14 cellular contexts compared by ENCODE assay signal in genomic region chr9:124390812-124391658, GRCh38. TPM values are rescaled to one million over a fixed set of nuclear protein-coding genes. Genes with fewer than 3 reads are reported as not detected.
A peak's percentile ranks its signal among the peaks of the same experiment; 100 is the strongest.
DNase-seq lines count a peak whose midpoint lies in the region; ATAC-seq, FAIRE-seq and TF ChIP-seq lines count a peak whose summit lies in the region.
"Had no signal": no experiment of that assay in that cellular context is flagged by ENCODE, and none has a peak within 500 bp of the region (broad histone marks: within the 10 kb centered on the region; RNA-seq: fewer than 3 reads in every experiment).

No MANE protein-coding gene starts in this region.

- peak; percentile 17 to 74; a peak in 3 of 6 replicates for ATAC-seq in A549
- peak; percentile 61 for ATAC-seq in Panc1
- no peak for ATAC-seq in GM18505 (IDR thresholded peaks at IDR 0.05; ENCODE audit: unreplicated experiment)
- no peak for ATAC-seq in HG02571 (IDR thresholded peaks at IDR 0.05; ENCODE audit: unreplicated experiment)
- ATAC-seq in heart right ventricle = no peak
- ATAC-seq: GM12878, left cardiac atrium had no signal

- CTCF ChIA-PET in A549 (lab: Yijun Ruan, JAX) (interaction anchor here (0.6 to 32.7 kb wide), 6 partner anchors 14 to 574 kb away, joined by 3 to 429 read pairs (median 4); partner anchors contain the start of gene PSMB7), Panc1 (lab: Charles Lee) (no interaction called here)

- H3K9ac ChIP-seq in kidney (ENCODE audit: low read length in 2 of 2) = no peak overlapping the region

- H3K27ac ChIP-seq in A549 (peak overlapping the region; percentile 68 to 72; a peak in 5 of 6 replicates), Panc1 (ENCODE audit: low read length) (peak overlapping the region; percentile 97), kidney (ENCODE audit: low read depth in 2 of 2, low read length in 2 of 2) (no peak overlapping the region), heart right ventricle (no peak overlapping the region)

- in situ Hi-C loops in Panc1 (cut with HindIII; ENCODE audit: low pct_unique_long_range_greater_than_20kb, low sequenced_read_pairs) = no loop called here

- TF ChIP-seq RAD21 in A549 (conservative IDR thresholded peaks at IDR 0.05 in 1 of 2, IDR thresholded peaks at IDR 0.05 in 1 of 2) = no peak

- TF ChIP-seq EP300 in A549 (IDR thresholded peaks at IDR 0.05) = no peak

- H3K4me2 ChIP-seq in A549 = peak overlapping the region; percentile 64

- H3K4me3 ChIP-seq in A549 (no peak overlapping the region), Panc1 (ENCODE audit: low read depth in 2 of 2, low read length in 2 of 2) (peak overlapping the region in 1 of 2 experiments; percentile 23; a peak in 2 of 4 replicates), foreskin fibroblast (ENCODE audit: low read depth in 1 of 2, low read length in 2 of 2) (peak overlapping the region; percentile 5 to 17), kidney (ENCODE audit: low read length in 2 of 2) (no peak overlapping the region), heart right ventricle (no peak overlapping the region)
- H3K4me3 ChIP-seq: GM12878 had no signal

- POLR2A ChIA-PET in A549 (lab: Yijun Ruan, JAX) = interaction anchor here (1.2 kb wide), 1 partner anchor 11 kb away, joined by 3 read pairs; no protein-coding TSS in a partner anchor
- POLR2A ChIA-PET in Panc1 (lab: Charles Lee) = no interaction called here

- peak; percentile 13 for FAIRE-seq in A549 (lab: Jason Lieb, UNC)
- no peak for FAIRE-seq in kidney (lab: Jason Lieb, UNC)
- FAIRE-seq: GM12878 had no signal

- peak; percentile 71 to 82 for DNase-seq in A549 (ENCODE audit: low read depth in 1 of 2, low spot score in 1 of 2)
- peak; percentile 62 for DNase-seq in GM03348 (ENCODE audit: low spot score)
- DNase-seq in Panc1 (ENCODE audit: low read depth, low spot score) = peak; percentile 73
- peak in 1 of 2 donors; percentile 64 for DNase-seq in foreskin fibroblast
- DNase-seq in kidney = no peak
- DNase-seq in heart right ventricle = no peak
- DNase-seq: amniotic stem cell; CD4-positive, alpha-beta T cell; left cardiac atrium; NCI-H146 had no signal

- no TSS peak for BruUV-seq in Panc1 (replicated peaks; lab: Mats Ljungman, UMichigan)

- H3K27me3 ChIP-seq in Panc1 (ENCODE audit: control insufficient read depth, insufficient read depth, low read length) = no peaks in the 10 kb centered on the region
- H3K27me3 ChIP-seq in heart right ventricle = no peaks in the 10 kb centered on the region

- TF ChIP-seq POLR2A in A549 (IDR thresholded peaks at IDR 0.05; ENCODE audit: low read length) (no peak), GM18505 (IDR thresholded peaks at IDR 0.05; ENCODE audit: borderline replicate concordance, extremely low read depth, insufficient read depth, insufficient read length) (no peak)

- intact Hi-C loops in Panc1 (cut with micrococcal nuclease; ENCODE audit: unreplicated experiment) = no loop called here
- intact Hi-C loops in kidney (cut with DNase I) = no loop called here
- intact Hi-C loops in heart right ventricle (cut with DNase I) = loop anchor here in 3 of 10 donors (10.0 kb wide), 1 partner anchor 266 kb away; no protein-coding TSS in a partner anchor

- TF ChIP-seq CTCF in A549 (IDR thresholded peaks at IDR 0.05) (no peak), Panc1 (IDR thresholded peaks at IDR 0.05) (no peak), foreskin fibroblast (IDR thresholded peaks at IDR 0.05; ENCODE audit: low read depth, low read length) (no peak), kidney (IDR thresholded peaks at IDR 0.05; ENCODE audit: borderline replicate concordance, extremely low read depth, insufficient read depth) (no peak), heart right ventricle (IDR thresholded peaks at IDR 0.05) (no peak)

- H3K4me1 ChIP-seq in A549 (peaks cover 88% of the 10 kb centered on the region), Panc1 (ENCODE audit: control insufficient read depth, insufficient read depth, low read length) (peaks cover 90% of the 10 kb centered on the region), kidney (ENCODE audit: control insufficient read depth in 1 of 2, insufficient read depth in 1 of 2, low read depth in 1 of 2, low read length in 2 of 2) (peaks cover 24 to 37% of the 10 kb centered on the region in 2 donors), heart right ventricle (peaks cover 3 to 89% (median 59%) of the 10 kb centered on the region in 9 donors)

- H3K9me3 ChIP-seq in A549 (no peaks in the 10 kb centered on the region), Panc1 (ENCODE audit: control insufficient read depth, insufficient read depth, low read depth, low read length) (no peaks in the 10 kb centered on the region), kidney (ENCODE audit: control insufficient read depth in 1 of 2, low read length in 2 of 2) (no peaks in the 10 kb centered on the region), heart right ventricle (no peaks in the 10 kb centered on the region)

- 8% methylated on average over 9 of the region's 9 CpGs for WGBS in A549 (ENCODE audit: missing lambda C conversion rate)
- 58 to 61% methylated on average over 9 of the region's 9 CpGs for WGBS in heart right ventricle, 2 donors

- H3K36me3 ChIP-seq in Panc1 (ENCODE audit: control insufficient read depth, insufficient read depth, low read length) (no peaks in the 10 kb centered on the region), kidney (ENCODE audit: control insufficient read depth in 1 of 2, insufficient read depth in 2 of 2, low read length in 2 of 2) (no peaks in the 10 kb centered on the region), heart right ventricle (peaks cover 0 to 37% (median 0%) of the 10 kb centered on the region in 9 donors)

TF ChIP-seq in A549, 52 proteins besides CTCF, POLR2A, EP300 and RAD21:
- TF ChIP-seq SREBF2 (IDR thresholded peaks at IDR 0.05) = no peak
- no peak for TF ChIP-seq FOSL2 (IDR thresholded peaks at IDR 0.05)
- peak; percentile 74 for TF ChIP-seq FOSL2 (CRISPR knock-in tag; IDR thresholded peaks at IDR 0.05)
- TF ChIP-seq HOXB5 (CRISPR knock-in tag; IDR thresholded peaks at IDR 0.05) = peak; percentile 94; the same call in 1 of the 2 replicates
- peak; percentile 87 for TF ChIP-seq GATA3 (IDR thresholded peaks at IDR 0.05; ENCODE audit: borderline replicate concordance)
- 0 out of 2 replicates have a peak, but pooled peaks have one; percentile 31 for TF ChIP-seq JUNB (IDR thresholded peaks at IDR 0.05)
- TF ChIP-seq CEBPB (IDR thresholded peaks at IDR 0.05) = peak in 1 of 2 experiments; percentile 59; a peak in 1 of 4 replicates
- no peak for TF ChIP-seq MYC (IDR thresholded peaks at IDR 0.05; ENCODE audit: borderline replicate concordance, low read length)
- peak; percentile 78 for TF ChIP-seq MAX (IDR thresholded peaks at IDR 0.05)
- TF ChIP-seq PBX3 (IDR thresholded peaks at IDR 0.05) = peak; percentile 78

RNA-seq across cellular contexts. Expression of gene PSMB7, which starts 24.2 kb away (rescaled TPM):
- 418 and 429 TPM in 2 replicates for polyA plus RNA-seq in A549 (2011; rRNA removed)
- polyA plus RNA-seq in A549 (2012; cell fraction: cytosol; rRNA removed) = 371 and 377 TPM in 2 replicates
- polyA plus RNA-seq in A549 (2012; cell fraction: nucleus; rRNA removed) = 156 and 229 TPM in 2 replicates
- 312 to 345 TPM (median 332 TPM) in 3 replicates for polyA plus RNA-seq in A549 (2017; fragmentation: RNase III; extraction: RNeasy Plus Mini Kit Qiagen cat#74134 plus additional on column Dnase treatment)
- polyA minus RNA-seq in A549 (2011; rRNA and poly(A)+ RNA removed) = 209 and 238 TPM in 2 replicates
- 167 TPM for total RNA-seq in Panc1 (2021; ENCODE audit: unreplicated experiment)
- 181 TPM for polyA plus RNA-seq in Panc1 (2012; ENCODE audit: insufficient read length)
- 105 TPM for total RNA-seq in kidney
- polyA plus RNA-seq in kidney (ENCODE audit: insufficient read depth, low read depth, low replicate concordance) = 250 TPM
- total RNA-seq in heart right ventricle = 100 to 1,000 TPM; 148 to 182 (median 162) TPM
- 100 to 1,000 TPM; 252 to 308 TPM for polyA plus RNA-seq in heart right ventricle

RNA-seq across cellular contexts. Expression of gene ADGRD2, which starts 59.2 kb away (rescaled TPM):
- not detected in 2 replicates for polyA plus RNA-seq in A549 (2011; rRNA removed)
- polyA plus RNA-seq in A549 (2012; cell fraction: cytosol; rRNA removed) = not detected in 2 replicates
- polyA plus RNA-seq in A549 (2012; cell fraction: nucleus; rRNA removed) = not detected in 2 replicates
- not detected in 3 replicates for polyA plus RNA-seq in A549 (2017; fragmentation: RNase III; extraction: RNeasy Plus Mini Kit Qiagen cat#74134 plus additional on column Dnase treatment)
- not detected in 2 replicates for polyA minus RNA-seq in A549 (2011; rRNA and poly(A)+ RNA removed)
- not detected for total RNA-seq in Panc1 (2021; ENCODE audit: unreplicated experiment)
- 0.70 TPM for polyA plus RNA-seq in Panc1 (2012; ENCODE audit: insufficient read length)
- not detected for total RNA-seq in kidney
- polyA plus RNA-seq in kidney (ENCODE audit: insufficient read depth, low read depth, low replicate concordance) = not detected
- under 1 TPM in 1 of 10 donors, not detected in 9; 0.68 TPM for total RNA-seq in heart right ventricle
- under 1 TPM in 1 of 2 donors, not detected in 1; 0.03 TPM for polyA plus RNA-seq in heart right ventricle
- total RNA-seq: CD4-positive, alpha-beta T cell; GM12878; left cardiac atrium; progenitor cell of endocrine pancreas had no signal
- polyA plus RNA-seq: GM12878 had no signal

Comparison
In these comparisons a context has a peak if more than half of its experiments do, and no peak if none do; other contexts are left out.
1. ATAC-seq: peak in A549 (2 of 2) and Panc1 (single experiment); none in GM18505 (single experiment), HG02571 (single experiment) and heart right ventricle (0 of 8).
2. DNase-seq: peak in A549 (2 of 2), GM03348 (single experiment) and Panc1 (single experiment); none in kidney (single experiment) and heart right ventricle (0 of 2).
3. H3K27ac ChIP-seq: peak in A549 (2 of 2) and Panc1 (single experiment); none in kidney (0 of 2) and heart right ventricle (0 of 10).
4. H3K4me3 ChIP-seq: peak in foreskin fibroblast (2 of 2); none in A549 (single experiment), kidney (0 of 2) and heart right ventricle (0 of 10).